ENCODE assay signal across 20 cellular contexts in the genomic region with DNA sequence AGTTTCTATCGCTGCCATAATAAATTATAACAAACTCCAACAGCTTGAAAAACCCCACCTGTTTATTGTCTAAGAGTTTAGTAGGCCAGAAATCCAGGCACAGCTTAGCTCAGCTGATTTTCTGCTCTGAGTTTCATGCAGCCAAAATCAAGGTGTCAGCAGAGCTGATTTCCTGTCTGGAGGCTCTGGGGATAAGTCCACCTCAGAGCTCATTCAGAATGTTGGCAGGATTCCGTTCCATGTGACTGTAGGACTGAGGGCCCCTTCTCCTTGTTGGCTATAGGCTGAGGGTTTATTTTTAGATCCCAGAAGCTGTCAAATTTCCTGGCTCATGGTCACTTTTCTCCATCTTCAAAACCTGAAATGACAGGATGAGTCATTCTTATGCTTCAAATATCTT.
"Had no signal": no experiment of that assay in that cellular context is flagged by ENCODE, and none has a peak within 500 bp of the region (broad histone marks: within the 10 kb centered on the region; RNA-seq: fewer than 3 reads in every experiment).

No MANE protein-coding gene starts in this region.

- H3K4me1 ChIP-seq: left lung, right atrium auricular region, vagina had no signal

- H3K9me3 ChIP-seq: left lung, neutrophil, right atrium auricular region, tibial artery, vagina had no signal

- DNase-seq: activated CD4-positive, alpha-beta T cell treated with anti-CD3 and anti-CD28 coated beads, Interleukin-2, amount 10 ng/mL, durations not matched to agents 7 days and 5 days; activated CD4-positive, CD25-positive, alpha-beta regulatory T cell; activated naive CD4-positive, alpha-beta T cell treated with Interleukin-2 at 50 U/mL for 16 hours; activated naive CD8-positive, alpha-beta T cell treated with anti-CD3 and anti-CD28 coated beads, Interleukin-2, amount 50 U/mL, for 24 hours; aorta; hippocampal formation; kidney; left lung; mucosa of descending colon; naive thymus-derived CD4-positive, alpha-beta T cell; posterior cingulate gyrus; small intestine; stimulated activated CD4-positive, alpha-beta T cell treated with anti-CD3 and anti-CD28 coated beads, Interleukin-4, amount 100 ng/mL, for 24 hours; stimulated activated naive CD4-positive, alpha-beta T cell; tibial artery had no signal

- H3K4me3 ChIP-seq: left lung, mucosa of descending colon, right atrium auricular region, tibial artery, vagina had no signal

- H3K27me3 ChIP-seq: left lung, neutrophil, right atrium auricular region, tibial artery, vagina had no signal

- H3K36me3 ChIP-seq: left lung, neutrophil, right atrium auricular region, tibial artery, vagina had no signal

- H3K27ac ChIP-seq: left lung, neutrophil, right atrium auricular region, tibial artery, vagina had no signal

- ATAC-seq: activated naive CD8-positive, alpha-beta T cell treated with anti-CD3 and anti-CD28 coated beads, Interleukin-2, amount 50 U/mL, for 24 hours; activated T-helper 17 cell treated with anti-CD3 and anti-CD28 coated beads, Interleukin-2, amount 50 U/mL, for 72 hours; esophagus mucosa; left lung; mucosa of descending colon; naive thymus-derived CD4-positive, alpha-beta T cell had no signal
